In genomic region chr14:74019408-74019714, GRCh38 we compare ENCODE assay signal across 8 cellular contexts. TPM values are rescaled to one million over a fixed set of nuclear protein-coding genes. Genes with fewer than 3 reads are reported as not detected.
A peak's percentile ranks its signal among the peaks of the same experiment; 100 is the strongest.
DNase-seq lines count a peak whose midpoint lies in the region; ATAC-seq and TF ChIP-seq lines count a peak whose summit lies in the region.

No MANE protein-coding gene starts in this region.

- peaks cover 0 to 4% (median 0%) of the 10 kb centered on the region in 11 experiments; a peak in 1 of 22 replicates for H3K36me3 ChIP-seq in BLaER1 treated with 17β-estradiol and CSF1 and Interleukin-3, amounts not matched to agents 10 nM and 100 nM

- H3K4me1 ChIP-seq in BLaER1 treated with 17β-estradiol and CSF1 and Interleukin-3, amounts not matched to agents 10 nM and 100 nM = peaks cover 7 to 15% (median 14%) of the 10 kb centered on the region in 10 experiments

- no peaks in the 10 kb centered on the region for H3K36me3 Mint-ChIP-seq in natural killer cell

- peak overlapping the region in 10 of 11 experiments; percentile 75 to 90 (median 88); a peak in 20 of 22 replicates for H3K27ac ChIP-seq in BLaER1 treated with 17β-estradiol and CSF1 and Interleukin-3, amounts not matched to agents 10 nM and 100 nM

- peaks cover 18 to 20% of the 10 kb centered on the region in 2 donors for H3K4me1 Mint-ChIP-seq in natural killer cell

- intact Hi-C loops in natural killer cell (cut with micrococcal nuclease) = loop anchor here (2.0 to 10.0 kb wide), 4 partner anchors 65 to 529 kb away; partner anchors contain the start of genes ALDH6A1, COQ6, FAM161B and LIN52

- no peaks in the 10 kb centered on the region for H3K27me3 Mint-ChIP-seq in natural killer cell (ENCODE audit: low read depth in 2 of 2)

- no peaks in the 10 kb centered on the region for H3K9me3 Mint-ChIP-seq in natural killer cell

- H3K4me2 ChIP-seq in BLaER1 treated with 17β-estradiol and CSF1 and Interleukin-3, amounts not matched to agents 10 nM and 100 nM = peak overlapping the region; percentile 78 to 96 (median 89)

- peak overlapping the region; percentile 72 to 92 (median 86) for H3K4me3 ChIP-seq in BLaER1 treated with 17β-estradiol and CSF1 and Interleukin-3, amounts not matched to agents 10 nM and 100 nM
- peak overlapping the region; percentile 93 for H3K4me3 ChIP-seq in Jurkat, Clone E6-1 (ENCODE audit: low read length)
- H3K4me3 ChIP-seq in choroid plexus epithelial cell (ENCODE audit: low read depth, low read length) = peak overlapping the region; percentile 92

- H3K27me3 ChIP-seq in BLaER1 treated with 17β-estradiol and CSF1 and Interleukin-3, amounts not matched to agents 10 nM and 100 nM = no peaks in the 10 kb centered on the region

- no peaks in the 10 kb centered on the region for H3K9me3 ChIP-seq in BLaER1 treated with 17β-estradiol and CSF1 and Interleukin-3, amounts not matched to agents 10 nM and 100 nM (replicated peaks in 1 of 11)

- H3K4me3 Mint-ChIP-seq in natural killer cell = peak overlapping the region; percentile 94

- H3K27ac Mint-ChIP-seq in natural killer cell = peak overlapping the region; percentile 88 to 91

- no peak for DNase-seq in Jurkat, Clone E6-1 (ENCODE audit: low read depth, low spot score)
- no peak for DNase-seq in choroid plexus epithelial cell (ENCODE audit: low read depth)
- no peak for DNase-seq in natural killer cell
- no peak for DNase-seq in NCI-H2029 treated with DMSO at 0.1 percent for 48 hours (lab: John Stamatoyannopoulos, UW)
- no peak for DNase-seq in kidney tubule cell (ENCODE audit: low spot score)
- DNase-seq in cerebellar nuclear complex (lab: John Stamatoyannopoulos, UW) = no peak

- TF ChIP-seq CTCF in choroid plexus epithelial cell (conservative IDR thresholded peaks at IDR 0.05; ENCODE audit: low read depth, low read length) (no peak), natural killer cell (IDR thresholded peaks at IDR 0.05) (no peak)

- no peaks in the 10 kb centered on the region for H4K20me1 ChIP-seq in BLaER1 treated with 17β-estradiol and CSF1 and Interleukin-3, amounts not matched to agents 10 nM and 100 nM

- H3K9ac ChIP-seq in BLaER1 treated with 17β-estradiol and CSF1 and Interleukin-3, amounts not matched to agents 10 nM and 100 nM = peak overlapping the region; percentile 83 to 93 (median 89)

- ATAC-seq in natural killer cell (no peak), HG03342 (IDR thresholded peaks at IDR 0.05; ENCODE audit: unreplicated experiment) (no peak)

RNA-seq across cellular contexts. Expression of gene BBOF1, which starts 0.2 kb away (rescaled TPM):
- polyA plus RNA-seq in Jurkat, Clone E6-1 (2012; ENCODE audit: insufficient read depth, insufficient read length) = 7.6 TPM
- total RNA-seq in natural killer cell = 1 to 10 TPM; 3.1 to 3.6 (median 3.2) TPM

RNA-seq across cellular contexts. Expression of gene ENTPD5, which starts 0.3 kb away (rescaled TPM):
- 27.0 TPM for polyA plus RNA-seq in Jurkat, Clone E6-1 (2012; ENCODE audit: insufficient read depth, insufficient read length)
- 10 to 100 TPM in 2 of 3 donors, 1 to 10 TPM in 1; 8.6 to 15.7 (median 13.0) TPM for total RNA-seq in natural killer cell
